ENCODE assay signal across 11 cellular contexts in the genomic region with DNA sequence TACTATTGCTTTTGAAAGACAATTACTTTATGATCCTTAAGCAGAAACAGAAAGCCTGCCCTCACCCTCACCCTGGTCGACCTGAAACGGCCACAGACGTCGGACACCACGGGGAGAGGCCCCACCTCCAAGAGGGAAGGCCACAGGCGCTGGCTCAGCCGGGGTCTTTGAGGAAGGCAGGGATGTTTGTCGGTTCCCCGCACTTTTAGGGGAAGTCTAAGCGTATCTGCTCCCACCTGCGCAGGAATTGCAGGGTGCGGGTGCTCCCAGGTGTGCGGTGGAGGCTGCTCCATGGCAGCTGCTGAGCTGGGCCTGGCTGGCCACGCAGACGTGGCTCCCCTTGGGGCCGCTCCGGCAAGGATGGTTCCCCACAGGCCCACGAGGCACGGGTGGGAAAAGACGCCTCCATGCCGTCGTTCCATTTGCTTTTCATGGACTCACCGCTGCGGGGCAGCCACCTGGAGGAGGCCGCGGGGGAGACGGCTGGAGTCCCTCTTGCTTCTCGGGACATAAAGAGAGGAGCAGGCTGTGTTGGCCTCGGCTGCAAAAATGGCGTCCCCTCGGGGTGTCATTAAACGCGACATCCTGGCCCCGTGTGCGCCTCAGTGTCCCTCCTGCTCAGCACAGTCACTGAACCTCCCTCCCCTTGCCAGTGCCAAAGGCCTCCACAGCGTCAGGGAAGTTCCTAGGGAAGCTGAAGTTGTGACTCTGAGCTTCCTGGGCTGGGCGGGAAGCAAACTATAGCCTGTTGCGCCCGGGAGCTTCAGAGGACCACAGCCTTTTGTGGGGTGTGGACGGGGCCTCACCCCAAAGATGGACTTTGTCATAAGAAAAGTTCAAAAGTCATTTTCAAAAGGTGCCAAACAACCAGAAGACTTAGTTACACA.
DNase-seq lines count a peak whose midpoint lies in the region; ATAC-seq and TF ChIP-seq lines count a peak whose summit lies in the region.
"Had no signal": no experiment of that assay in that cellular context is flagged by ENCODE, and none has a peak within 500 bp of the region (broad histone marks: within the 10 kb centered on the region; RNA-seq: fewer than 3 reads in every experiment).

No MANE protein-coding gene starts in this region.

- H3K4me3 ChIP-seq in mucosa of stomach (ENCODE audit: low read length) (peak overlapping the region; percentile 23), tibial nerve (peak overlapping the region in 3 of 4 donors; percentile 7 to 36 (median 22))

- DNase-seq in activated naive CD4-positive, alpha-beta T cell treated with anti-CD3 and anti-CD28 coated beads, Interleukin-2, amount 10 ng/mL, durations not matched to agents 7 days and 5 days = no peak
- no peak for DNase-seq in activated naive CD4-positive, alpha-beta T cell treated with anti-CD3 and anti-CD28 coated beads, Interleukin-2, amount 50 U/mL, for 16 hours
- DNase-seq in chondrocyte (ENCODE audit: low spot score) (no peak), tibial nerve (ENCODE audit: low spot score in 2 of 2) (no peak), NCI-H1694 (lab: John Stamatoyannopoulos, UW) (no peak), medulla oblongata (ENCODE audit: extremely low spot score) (no peak)
- DNase-seq: Kasumi-1; stimulated activated CD4-positive, alpha-beta T cell treated with anti-CD3 and anti-CD28 coated beads, Interleukin-4, amount 100 ng/mL, for 4 hours had no signal

- 70 to 76% methylated on average over 37 to 38 of the region's 40 CpGs for WGBS in tibial nerve, 2 donors

- peaks cover 21% of the 10 kb centered on the region for H3K36me3 Mint-ChIP-seq in activated naive CD4-positive, alpha-beta T cell treated with anti-CD3 and anti-CD28 coated beads, Interleukin-2, amount 10 ng/mL, durations not matched to agents 7 days and 5 days
- H3K36me3 Mint-ChIP-seq in chondrocyte (ENCODE audit: low read depth) = no peaks in the 10 kb centered on the region

- H3K9me3 ChIP-seq in mucosa of stomach (ENCODE audit: control insufficient read depth, low read length) (no peaks in the 10 kb centered on the region), tibial nerve (no peaks in the 10 kb centered on the region)

- H3K4me1 Mint-ChIP-seq in activated naive CD4-positive, alpha-beta T cell treated with anti-CD3 and anti-CD28 coated beads, Interleukin-2, amount 10 ng/mL, durations not matched to agents 7 days and 5 days = peaks cover 7% of the 10 kb centered on the region
- peaks cover 31% of the 10 kb centered on the region for H3K4me1 Mint-ChIP-seq in chondrocyte (ENCODE audit: low read depth)

- ATAC-seq in HG02763 (IDR thresholded peaks at IDR 0.05; ENCODE audit: unreplicated experiment) = no peak
- ATAC-seq: activated CD4-positive, CD25-positive, alpha-beta regulatory T cell treated with anti-CD3 and anti-CD28 coated beads, Interleukin-2, amount 50 U/mL, for 24 hours had no signal

- CTCF ChIA-PET in activated naive CD4-positive, alpha-beta T cell treated with anti-CD3 and anti-CD28 coated beads, Interleukin-2, amount 10 ng/mL, durations not matched to agents 7 days and 5 days (lab: Charles Lee) = no interaction called here

- peak overlapping the region; percentile 62 to 83 (median 76) for H3K27ac ChIP-seq in tibial nerve

- H3K27me3 Mint-ChIP-seq in activated naive CD4-positive, alpha-beta T cell treated with anti-CD3 and anti-CD28 coated beads, Interleukin-2, amount 10 ng/mL, durations not matched to agents 7 days and 5 days = no peaks in the 10 kb centered on the region
- H3K27me3 Mint-ChIP-seq in chondrocyte (ENCODE audit: low read depth) = no peaks in the 10 kb centered on the region

- no peak for TF ChIP-seq EP300 in tibial nerve (IDR thresholded peaks at IDR 0.05)

- H3K9me3 Mint-ChIP-seq in activated naive CD4-positive, alpha-beta T cell treated with anti-CD3 and anti-CD28 coated beads, Interleukin-2, amount 10 ng/mL, durations not matched to agents 7 days and 5 days = no peaks in the 10 kb centered on the region
- H3K9me3 Mint-ChIP-seq in chondrocyte (ENCODE audit: low read depth) = no peaks in the 10 kb centered on the region

- TF ChIP-seq POLR2A in tibial nerve (IDR thresholded peaks at IDR 0.05) = no peak

- H3K36me3 ChIP-seq in mucosa of stomach (ENCODE audit: control insufficient read depth, insufficient read depth, low read length) (no peaks in the 10 kb centered on the region), tibial nerve (peaks cover 0 to 69% (median 0%) of the 10 kb centered on the region in 3 donors)

- H3K27me3 ChIP-seq in mucosa of stomach (ENCODE audit: control insufficient read depth, insufficient read depth, low read length) (peaks cover 7% of the 10 kb centered on the region), tibial nerve (no peaks in the 10 kb centered on the region)

- no peak overlapping the region for H3K9ac ChIP-seq in mucosa of stomach (ENCODE audit: low read length)

- no peak overlapping the region for H3K4me3 Mint-ChIP-seq in activated naive CD4-positive, alpha-beta T cell treated with anti-CD3 and anti-CD28 coated beads, Interleukin-2, amount 10 ng/mL, durations not matched to agents 7 days and 5 days
- peak overlapping the region; percentile 41 for H3K4me3 Mint-ChIP-seq in chondrocyte (ENCODE audit: unreplicated experiment)

- no peak for TF ChIP-seq CTCF in chondrocyte (IDR thresholded peaks at IDR 0.05)
- no peak for TF ChIP-seq CTCF in tibial nerve (IDR thresholded peaks at IDR 0.05)

- H3K27ac Mint-ChIP-seq in activated naive CD4-positive, alpha-beta T cell treated with anti-CD3 and anti-CD28 coated beads, Interleukin-2, amount 10 ng/mL, durations not matched to agents 7 days and 5 days = peak overlapping the region; percentile 60
- H3K27ac Mint-ChIP-seq in chondrocyte (ENCODE audit: unreplicated experiment) = peak overlapping the region; percentile 85

- H3K4me1 ChIP-seq in mucosa of stomach (ENCODE audit: control insufficient read depth, insufficient read depth, low read length) (peaks cover 20% of the 10 kb centered on the region), tibial nerve (peaks cover 0 to 37% (median 34%) of the 10 kb centered on the region in 4 donors)
